Comparison of ENCODE assay signal across 8 cellular contexts in genomic region chr12:51424094-51424661, GRCh38. TPM values are rescaled to one million over a fixed set of nuclear protein-coding genes. Genes with fewer than 3 reads are reported as not detected.
A peak's percentile ranks its signal among the peaks of the same experiment; 100 is the strongest.
DNase-seq lines count a peak whose midpoint lies in the region; ATAC-seq and TF ChIP-seq lines count a peak whose summit lies in the region.

No MANE protein-coding gene starts in this region.

- H3K9me3 Mint-ChIP-seq in activated CD4-positive, alpha-beta T cell treated with anti-CD3 and anti-CD28 coated beads, Interleukin-2, amount 10 ng/mL, durations not matched to agents 7 days and 5 days = no peaks in the 10 kb centered on the region
- H3K9me3 Mint-ChIP-seq in activated CD8-positive, alpha-beta T cell treated with anti-CD3 and anti-CD28 coated beads for 36 hours = no peaks in the 10 kb centered on the region
- no peaks in the 10 kb centered on the region for H3K9me3 Mint-ChIP-seq in immature natural killer cell

- H3K27me3 Mint-ChIP-seq in activated CD4-positive, alpha-beta T cell treated with anti-CD3 and anti-CD28 coated beads, Interleukin-2, amount 10 ng/mL, durations not matched to agents 7 days and 5 days = peaks cover 10% of the 10 kb centered on the region
- H3K27me3 Mint-ChIP-seq in activated CD8-positive, alpha-beta T cell treated with anti-CD3 and anti-CD28 coated beads for 36 hours = no peaks in the 10 kb centered on the region
- peaks cover 2 to 3% (median 2%) of the 10 kb centered on the region in 3 donors for H3K27me3 Mint-ChIP-seq in immature natural killer cell (ENCODE audit: low read depth in 3 of 3)

- H3K4me3 Mint-ChIP-seq in activated CD4-positive, alpha-beta T cell treated with anti-CD3 and anti-CD28 coated beads, Interleukin-2, amount 10 ng/mL, durations not matched to agents 7 days and 5 days = peak overlapping the region; percentile 76
- peak overlapping the region; percentile 69 for H3K4me3 Mint-ChIP-seq in activated CD8-positive, alpha-beta T cell treated with anti-CD3 and anti-CD28 coated beads for 36 hours
- peak overlapping the region; percentile 82 to 89 (median 87) for H3K4me3 Mint-ChIP-seq in immature natural killer cell

- H3K36me3 Mint-ChIP-seq in activated CD4-positive, alpha-beta T cell treated with anti-CD3 and anti-CD28 coated beads, Interleukin-2, amount 10 ng/mL, durations not matched to agents 7 days and 5 days (ENCODE audit: low read depth) = no peaks in the 10 kb centered on the region
- no peaks in the 10 kb centered on the region for H3K36me3 Mint-ChIP-seq in activated CD8-positive, alpha-beta T cell treated with anti-CD3 and anti-CD28 coated beads for 36 hours (ENCODE audit: low read depth)
- H3K36me3 Mint-ChIP-seq in immature natural killer cell = no peaks in the 10 kb centered on the region

- no peak for TF ChIP-seq CTCF in activated CD8-positive, alpha-beta T cell treated with anti-CD3 and anti-CD28 coated beads for 36 hours (IDR thresholded peaks at IDR 0.05)

- ATAC-seq in activated CD8-positive, alpha-beta T cell treated with anti-CD3 and anti-CD28 coated beads for 36 hours = no peak

- peaks cover 27% of the 10 kb centered on the region for H3K4me1 Mint-ChIP-seq in activated CD4-positive, alpha-beta T cell treated with anti-CD3 and anti-CD28 coated beads, Interleukin-2, amount 10 ng/mL, durations not matched to agents 7 days and 5 days
- peaks cover 9% of the 10 kb centered on the region for H3K4me1 Mint-ChIP-seq in activated CD8-positive, alpha-beta T cell treated with anti-CD3 and anti-CD28 coated beads for 36 hours (ENCODE audit: low read depth)
- peaks cover 11 to 19% of the 10 kb centered on the region in 2 donors for H3K4me1 Mint-ChIP-seq in immature natural killer cell

- no peak for DNase-seq in activated CD4-positive, alpha-beta T cell treated with anti-CD3 and anti-CD28 coated beads, Interleukin-2, amount 10 ng/mL, durations not matched to agents 7 days and 5 days
- no peak for DNase-seq in activated CD4-positive, alpha-beta T cell treated with anti-CD3 and anti-CD28 coated beads, Interleukin-2, amount 50 U/mL, for 4 hours
- DNase-seq in activated CD8-positive, alpha-beta T cell treated with anti-CD3 and anti-CD28 coated beads for 36 hours = no peak
- no peak for DNase-seq in immature natural killer cell
- DNase-seq in superior temporal gyrus (ENCODE audit: extremely low spot score) = peak; percentile 67
- DNase-seq in AG08396 (ENCODE audit: low spot score) = no peak
- DNase-seq in NCI-H1105 treated with DMSO at 0.1 percent for 48 hours (lab: John Stamatoyannopoulos, UW) = no peak
- no peak for DNase-seq in NCI-H1105 (lab: John Stamatoyannopoulos, UW)

- intact Hi-C loops in activated CD8-positive, alpha-beta T cell treated with anti-CD3 and anti-CD28 coated beads for 36 hours (cut with micrococcal nuclease) = loop anchor here (5.0 kb wide), 1 partner anchor 398 kb away; no protein-coding TSS in a partner anchor

- peak overlapping the region; percentile 15 for H3K27ac Mint-ChIP-seq in activated CD4-positive, alpha-beta T cell treated with anti-CD3 and anti-CD28 coated beads, Interleukin-2, amount 10 ng/mL, durations not matched to agents 7 days and 5 days
- H3K27ac Mint-ChIP-seq in activated CD8-positive, alpha-beta T cell treated with anti-CD3 and anti-CD28 coated beads for 36 hours = no peak overlapping the region
- peak overlapping the region in 5 of 6 donors; percentile 63 to 81 (median 79) for H3K27ac Mint-ChIP-seq in immature natural killer cell

- CTCF ChIA-PET in activated CD4-positive, alpha-beta T cell treated with anti-CD3 and anti-CD28 coated beads, Interleukin-2, amount 10 ng/mL, durations not matched to agents 7 days and 5 days (lab: Charles Lee) = interaction anchor here (0.8 to 1.3 kb wide), 3 partner anchors 17 to 130 kb away, joined by 3 to 5 read pairs (median 4); no protein-coding TSS in a partner anchor
- CTCF ChIA-PET in activated CD8-positive, alpha-beta T cell treated with anti-CD3 and anti-CD28 coated beads for 36 hours (lab: Charles Lee) = interaction anchor here (0.6 to 8.2 kb wide), 9 partner anchors 15 to 462 kb away, joined by 3 to 170 read pairs (median 3); no protein-coding TSS in a partner anchor

- POLR2A ChIA-PET in activated CD4-positive, alpha-beta T cell treated with anti-CD3 and anti-CD28 coated beads, Interleukin-2, amount 10 ng/mL, durations not matched to agents 7 days and 5 days (lab: Charles Lee) = no interaction called here
- POLR2A ChIA-PET in activated CD8-positive, alpha-beta T cell treated with anti-CD3 and anti-CD28 coated beads for 36 hours (lab: Charles Lee) = no interaction called here

RNA-seq across cellular contexts. Expression of gene SLC4A8, which starts 0.5 kb away (rescaled TPM):
- total RNA-seq in activated CD4-positive, alpha-beta T cell treated with anti-CD3 and anti-CD28 coated beads, Interleukin-2, amount 10 ng/mL, durations not matched to agents 7 days and 5 days = 1 to 10 TPM; 2.9 to 4.4 TPM
- total RNA-seq in activated CD8-positive, alpha-beta T cell treated with anti-CD3 and anti-CD28 coated beads for 36 hours = 1 to 10 TPM; 1.1 to 2.7 TPM
- 1 to 10 TPM in 2 of 3 donors, not detected in 1; 1.2 TPM for polyA plus RNA-seq in immature natural killer cell

RNA-seq across cellular contexts. Expression of gene GALNT6, which starts 33.0 kb away (rescaled TPM):
- total RNA-seq in activated CD4-positive, alpha-beta T cell treated with anti-CD3 and anti-CD28 coated beads, Interleukin-2, amount 10 ng/mL, durations not matched to agents 7 days and 5 days = 10 to 100 TPM; 17.5 to 18.9 TPM
- total RNA-seq in activated CD8-positive, alpha-beta T cell treated with anti-CD3 and anti-CD28 coated beads for 36 hours = 10 to 100 TPM; 18.0 to 22.3 TPM
- polyA plus RNA-seq in immature natural killer cell = 10 to 100 TPM in 1 of 3 donors, 1 to 10 TPM in 1, under 1 TPM in 1; 0.91 to 19.0 (median 9.8) TPM
